Comparison of ENCODE assay signal across 11 cellular contexts in genomic region chr3:25468866-25469319, GRCh38. TPM values are rescaled to one million over a fixed set of nuclear protein-coding genes. Genes with fewer than 3 reads are reported as not detected.
DNase-seq lines count a peak whose midpoint lies in the region; ATAC-seq and TF ChIP-seq lines count a peak whose summit lies in the region.
"Had no signal": no experiment of that assay in that cellular context is flagged by ENCODE, and none has a peak within 500 bp of the region (broad histone marks: within the 10 kb centered on the region; RNA-seq: fewer than 3 reads in every experiment).

No MANE protein-coding gene starts in this region.

- H2AK5ac ChIP-seq in mesendoderm (ENCODE audit: low read length) = no peak overlapping the region

- H3K4me1 ChIP-seq in ovary (ENCODE audit: insufficient read depth) (peaks cover 4% of the 10 kb centered on the region), mesendoderm (ENCODE audit: control insufficient read depth, low read depth, low read length) (no peaks in the 10 kb centered on the region)
- no peaks in the 10 kb centered on the region for H3K4me1 ChIP-seq in naive thymus-derived CD4-positive, alpha-beta T cell (ENCODE audit: control insufficient read depth in 2 of 2, insufficient read depth in 2 of 2, low read length in 2 of 2)

- no peak overlapping the region for H2BK15ac ChIP-seq in mesendoderm (replicated peaks; ENCODE audit: low read depth)

- H3K4me1 Mint-ChIP-seq in naive thymus-derived CD4-positive, alpha-beta T cell = peaks cover 0 to 10% (median 9%) of the 10 kb centered on the region in 7 donors

- H4K8ac ChIP-seq in mesendoderm (ENCODE audit: low read depth, low read length) = no peak overlapping the region

- 14 to 27% (median 19%) methylated on average over 6 of the region's 6 CpGs for WGBS in ovary, 3 donors
- no CpG with 5 or more reads among the region's 6 CpGs for WGBS in mesendoderm (ENCODE audit: extremely low coverage, insufficient coverage, low lambda C conversion rate)

- no peaks in the 10 kb centered on the region for H3K36me3 Mint-ChIP-seq in naive thymus-derived CD4-positive, alpha-beta T cell

- H3K9me3 Mint-ChIP-seq in naive thymus-derived CD4-positive, alpha-beta T cell = no peaks in the 10 kb centered on the region
- H3K9me3 Mint-ChIP-seq: activated naive CD4-positive, alpha-beta T cell treated with anti-CD3 and anti-CD28 coated beads for 36 hours; T-helper 1 cell treated with Interleukin-12 subunit alpha and Interleukin-12 subunit beta and Interleukin-4 antibody, amounts not matched to agents 30 μg/mL and 1 μg/mL, for 36 hours had no signal

- POLR2A ChIA-PET in AG04449 (lab: Yijun Ruan, JAX) = no interaction called here
- POLR2A ChIA-PET in naive thymus-derived CD4-positive, alpha-beta T cell (lab: Charles Lee) = no interaction called here

- no peak overlapping the region for H2BK120ac ChIP-seq in mesendoderm (ENCODE audit: low read depth, low read length)

- H3K4me3 ChIP-seq in AG04449 (ENCODE audit: low read depth, low read length) = no peak overlapping the region
- no peak overlapping the region for H3K4me3 ChIP-seq in ovary
- H3K4me3 ChIP-seq in naive thymus-derived CD4-positive, alpha-beta T cell (ENCODE audit: low read length) = no peak overlapping the region
- no peak overlapping the region for H3K4me3 ChIP-seq in mesendoderm (ENCODE audit: low read length)
- H3K4me3 ChIP-seq: BLaER1 had no signal

- TF ChIP-seq CTCF in AG04449 (IDR thresholded peaks at IDR 0.05; ENCODE audit: insufficient read depth, low read length, missing control alignments) = peak; percentile 42
- peak in 1 of 3 donors; percentile 18 for TF ChIP-seq CTCF in ovary (IDR thresholded peaks at IDR 0.05)

- H2BK5ac ChIP-seq in mesendoderm (ENCODE audit: low read length) = no peak overlapping the region

- no peak overlapping the region for H3K4ac ChIP-seq in mesendoderm (ENCODE audit: low read depth, low read length)

- no peak overlapping the region for H3K4me3 Mint-ChIP-seq in naive thymus-derived CD4-positive, alpha-beta T cell
- H3K4me3 Mint-ChIP-seq: activated naive CD4-positive, alpha-beta T cell treated with anti-CD3 and anti-CD28 coated beads for 36 hours; T-helper 1 cell treated with Interleukin-12 subunit alpha and Interleukin-12 subunit beta and Interleukin-4 antibody, amounts not matched to agents 30 μg/mL and 1 μg/mL, for 36 hours had no signal

- H3K27me3 ChIP-seq in ovary (no peaks in the 10 kb centered on the region), mesendoderm (ENCODE audit: insufficient read depth, low read length, poor library complexity) (no peaks in the 10 kb centered on the region)
- no peaks in the 10 kb centered on the region for H3K27me3 ChIP-seq in naive thymus-derived CD4-positive, alpha-beta T cell (ENCODE audit: control insufficient read depth in 2 of 2, insufficient read depth in 2 of 2, low read length in 2 of 2)
- H3K27me3 ChIP-seq: BLaER1 had no signal

- H3K27me3 Mint-ChIP-seq in naive thymus-derived CD4-positive, alpha-beta T cell = peaks cover 0 to 8% (median 5%) of the 10 kb centered on the region in 5 donors

- no peak overlapping the region for H4K5ac ChIP-seq in mesendoderm (ENCODE audit: low read length)

- H3K18ac ChIP-seq in mesendoderm (ENCODE audit: low read length) = no peak overlapping the region

- H3K56ac ChIP-seq in mesendoderm (ENCODE audit: low read length) = no peak overlapping the region

- intact Hi-C loops in cardiac septum (cut with DNase I) (loop anchor here (5.0 kb wide), 3 partner anchors 42 to 123 kb away; partner anchors contain the start of gene RARB), ovary (cut with DNase I) (no loop called here)
- intact Hi-C loops in naive thymus-derived CD4-positive, alpha-beta T cell (cut with micrococcal nuclease) = no loop called here

- no peak for TF ChIP-seq POLR2A in ovary (IDR thresholded peaks at IDR 0.05)

- H3K27ac Mint-ChIP-seq in naive thymus-derived CD4-positive, alpha-beta T cell = no peak overlapping the region
- H3K27ac Mint-ChIP-seq: activated naive CD4-positive, alpha-beta T cell treated with anti-CD3 and anti-CD28 coated beads for 36 hours; T-helper 1 cell treated with Interleukin-12 subunit alpha and Interleukin-12 subunit beta and Interleukin-4 antibody, amounts not matched to agents 30 μg/mL and 1 μg/mL, for 36 hours had no signal

- H3K9me3 ChIP-seq in ovary = no peaks in the 10 kb centered on the region
- H3K9me3 ChIP-seq in naive thymus-derived CD4-positive, alpha-beta T cell (ENCODE audit: control insufficient read depth in 2 of 3, low read length in 3 of 3) = no peaks in the 10 kb centered on the region
- H3K9me3 ChIP-seq: BLaER1 had no signal

- no peaks in the 10 kb centered on the region for H3K36me3 ChIP-seq in ovary
- no peaks in the 10 kb centered on the region for H3K36me3 ChIP-seq in naive thymus-derived CD4-positive, alpha-beta T cell (ENCODE audit: control insufficient read depth in 2 of 3, insufficient read depth in 3 of 3, low read length in 3 of 3)
- H3K36me3 ChIP-seq in mesendoderm (ENCODE audit: control insufficient read depth, insufficient read depth, low read length) = no peaks in the 10 kb centered on the region
- H3K36me3 ChIP-seq: BLaER1 had no signal

- no peak for ATAC-seq in naive thymus-derived CD4-positive, alpha-beta T cell

- no peaks in the 10 kb centered on the region for H3K79me1 ChIP-seq in mesendoderm (ENCODE audit: low read length)

- DNase-seq in AG04449 (ENCODE audit: low read depth, low spot score) = peak; percentile 59
- peak; percentile 82 for DNase-seq in cardiac septum (ENCODE audit: low spot score)
- peak; percentile 67 to 82 (median 72) for DNase-seq in ovary
- DNase-seq in naive thymus-derived CD4-positive, alpha-beta T cell = no peak
- DNase-seq in G401 (ENCODE audit: low spot score) = no peak
- DNase-seq in mesendoderm = no peak
- no peak for DNase-seq in NCI-H2196 treated with DMSO at 0.1 percent for 48 hours (lab: John Stamatoyannopoulos, UW; ENCODE audit: unreplicated experiment)
- DNase-seq: activated naive CD4-positive, alpha-beta T cell treated with anti-CD3 and anti-CD28 coated beads for 36 hours had no signal

- peak; percentile 21 for TF ChIP-seq EP300 in ovary (IDR thresholded peaks at IDR 0.05)

- CTCF ChIA-PET in AG04449 (lab: Yijun Ruan, JAX) = interaction anchor here (0.7 to 3.1 kb wide), 7 partner anchors 8 to 125 kb away, joined by 3 to 19 read pairs (median 4); no protein-coding TSS in a partner anchor
- CTCF ChIA-PET in naive thymus-derived CD4-positive, alpha-beta T cell (lab: Charles Lee) = interaction anchor here (0.7 kb wide), 1 partner anchor 10 kb away, joined by 4 read pairs; no protein-coding TSS in a partner anchor

- no peak overlapping the region for H3K9ac ChIP-seq in mesendoderm (ENCODE audit: low read length)
- H3K9ac ChIP-seq: BLaER1 had no signal

- in situ Hi-C loops in G401 (cut with HindIII; ENCODE audit: low sequenced_read_pairs) = no loop called here

- no peaks in the 10 kb centered on the region for H3K79me2 ChIP-seq in mesendoderm (ENCODE audit: control insufficient read depth, insufficient read depth, low read length)

- peak overlapping the region; percentile 85 for H3K27ac ChIP-seq in angular gyrus (ENCODE audit: low read depth, low read length)
- H3K27ac ChIP-seq in ovary = peak overlapping the region; percentile 48 to 60
- H3K27ac ChIP-seq in naive thymus-derived CD4-positive, alpha-beta T cell (ENCODE audit: low read depth, low read length) = no peak overlapping the region
- H3K27ac ChIP-seq in mesendoderm (ENCODE audit: low read depth, low read length) = no peak overlapping the region
- H3K27ac ChIP-seq: BLaER1 had no signal

- H3K4me2 ChIP-seq in mesendoderm (ENCODE audit: low read length) = no peak overlapping the region
- H3K4me2 ChIP-seq: BLaER1 had no signal

- H3K23ac ChIP-seq in mesendoderm (ENCODE audit: low read length) = no peak overlapping the region

RNA-seq across cellular contexts. Expression of gene RARB, which starts 40.8 kb away (rescaled TPM):
- 20.3 TPM for total RNA-seq in cardiac septum
- total RNA-seq in ovary = 10 to 100 TPM in 1 of 7 donors, 1 to 10 TPM in 6; 5.5 to 13.4 (median 8.2) TPM
- 1 to 10 TPM; 3.5 to 7.4 TPM for polyA plus RNA-seq in ovary
- not detected for total RNA-seq in naive thymus-derived CD4-positive, alpha-beta T cell
- under 1 TPM; 0.07 to 0.13 TPM for polyA plus RNA-seq in naive thymus-derived CD4-positive, alpha-beta T cell
- not detected in 2 replicates for total RNA-seq in G401 (2014; rRNA removed; shearing (Covaris generic))
- polyA plus RNA-seq in mesendoderm (2013, experiment 1 of 2) = 0.14 TPM
- polyA plus RNA-seq in mesendoderm (2013, experiment 2 of 2) = 0.18 TPM
- total RNA-seq: activated naive CD4-positive, alpha-beta T cell treated with anti-CD3 and anti-CD28 coated beads for 36 hours had no signal

Comparison
In these comparisons a context has a peak if more than half of its experiments do, and no peak if none do; other contexts are left out.
1. DNase-seq: peak in AG04449 (single experiment), cardiac septum (single experiment) and ovary (5 of 5); none in naive thymus-derived CD4-positive, alpha-beta T cell (0 of 9), G401 (single experiment), mesendoderm (single experiment) and NCI-H2196 treated with DMSO at 0.1 percent for 48 hours (single experiment).
2. H3K27ac ChIP-seq: peak in angular gyrus (single experiment) and ovary (2 of 2); none in naive thymus-derived CD4-positive, alpha-beta T cell (single experiment) and mesendoderm (single experiment).